ENCODE assay signal across 18 cellular contexts in genomic region chr17:49621420-49621819, GRCh38. TPM values are rescaled to one million over a fixed set of nuclear protein-coding genes. Genes with fewer than 3 reads are reported as not detected.
"Had no signal": no experiment of that assay in that cellular context is flagged by ENCODE, and none has a peak within 500 bp of the region (broad histone marks: within the 10 kb centered on the region; RNA-seq: fewer than 3 reads in every experiment).

No MANE protein-coding gene starts in this region.

- H3K4me3 Mint-ChIP-seq: activated CD4-positive, alpha-beta memory T cell treated with anti-CD3 and anti-CD28 coated beads for 36 hours; activated CD4-positive, alpha-beta T cell treated with anti-CD3 and anti-CD28 coated beads for 36 hours; immature natural killer cell; neural crest cell; T-helper 17 cell had no signal

- H3K4me1 Mint-ChIP-seq: neural crest cell had no signal

- H3K9me3 Mint-ChIP-seq: activated CD4-positive, alpha-beta memory T cell treated with anti-CD3 and anti-CD28 coated beads for 36 hours; activated naive CD4-positive, alpha-beta T cell treated with anti-CD3 and anti-CD28 coated beads, Interleukin-2, amount 50 U/mL, for 72 hours; immature natural killer cell; neural crest cell had no signal

- H3K27me3 ChIP-seq: brain microvascular endothelial cell, dorsolateral prefrontal cortex, esophagus squamous epithelium, tibial nerve, vagina had no signal

- H3K27me3 Mint-ChIP-seq: activated CD4-positive, alpha-beta memory T cell treated with anti-CD3 and anti-CD28 coated beads for 36 hours; activated CD4-positive, alpha-beta T cell treated with anti-CD3 and anti-CD28 coated beads for 36 hours; T-helper 17 cell had no signal

- H3K9me3 ChIP-seq: esophagus squamous epithelium, tibial nerve, vagina had no signal

- ATAC-seq: activated CD4-positive, alpha-beta T cell treated with anti-CD3 and anti-CD28 coated beads for 36 hours; activated naive CD4-positive, alpha-beta T cell treated with anti-CD3 and anti-CD28 coated beads, Interleukin-2, amount 50 U/mL, for 72 hours; T-helper 17 cell had no signal

- H3K27ac Mint-ChIP-seq: activated CD4-positive, alpha-beta memory T cell treated with anti-CD3 and anti-CD28 coated beads for 36 hours; activated naive CD4-positive, alpha-beta T cell treated with anti-CD3 and anti-CD28 coated beads, Interleukin-2, amount 50 U/mL, for 72 hours; T-helper 17 cell had no signal

- H3K27ac ChIP-seq: brain microvascular endothelial cell, dorsolateral prefrontal cortex, tibial nerve, vagina had no signal

- H3K4me3 ChIP-seq: dorsolateral prefrontal cortex, esophagus squamous epithelium, lung, tibial nerve, vagina had no signal

- DNase-seq: activated CD4-positive, alpha-beta memory T cell treated with anti-CD3 and anti-CD28 coated beads for 36 hours; activated CD4-positive, alpha-beta T cell treated with anti-CD3 and anti-CD28 coated beads for 36 hours; activated gamma-delta T cell; activated T-cell treated with anti-CD3 and anti-CD28 coated beads, Interleukin-2, amount 50 U/mL, for 48 hours; amygdala; brain microvascular endothelial cell; dorsolateral prefrontal cortex; esophagus squamous epithelium; glutamatergic neuron; immature natural killer cell; midbrain; stimulated activated CD4-positive, alpha-beta T cell treated with anti-CD3 and anti-CD28 coated beads, Interleukin-1b, Interleukin-23, amount 100 ng/mL, for 48 hours; T-helper 17 cell had no signal

RNA-seq across cellular contexts. Expression of gene NXPH3, which starts 45.7 kb away (rescaled TPM):
- total RNA-seq: T-helper 17 cell had no signal
- polyA plus RNA-seq: immature natural killer cell had no signal
